Comparison of ENCODE assay signal across 1 cellular context in genomic region chr2:240525802-240526201, GRCh38.
TF ChIP-seq lines count a peak whose summit lies in the region.

No MANE protein-coding gene starts in this region.

TF ChIP-seq in HepG2, 621 proteins besides CTCF, POLR2A, EP300 and RAD21:
- no peak for TF ChIP-seq ZNF143 (CRISPR knock-in tag; IDR thresholded peaks at IDR 0.05)
- TF ChIP-seq AGO2 (optimal IDR thresholded peaks at IDR 0.05; ENCODE audit: low read depth, low read length): peak; percentile 34
- TF ChIP-seq BATF2 (CRISPR knock-in tag; IDR thresholded peaks at IDR 0.05): 0 out of 2 replicates have a peak, but pooled peaks have one; percentile 38
- no peak for TF ChIP-seq STAG1 (CRISPR knock-in tag; IDR thresholded peaks at IDR 0.05)
- no peak for TF ChIP-seq SNAPC4 (CRISPR knock-in tag; IDR thresholded peaks at IDR 0.05)
- TF ChIP-seq CC2D1A (CRISPR knock-in tag; IDR thresholded peaks at IDR 0.05): no peak
- TF ChIP-seq ZFP91 (CRISPR knock-in tag; IDR thresholded peaks at IDR 0.05; ENCODE audit: borderline replicate concordance): 0 out of 2 replicates have a peak, but pooled peaks have one; percentile 7
